In the genomic region with DNA sequence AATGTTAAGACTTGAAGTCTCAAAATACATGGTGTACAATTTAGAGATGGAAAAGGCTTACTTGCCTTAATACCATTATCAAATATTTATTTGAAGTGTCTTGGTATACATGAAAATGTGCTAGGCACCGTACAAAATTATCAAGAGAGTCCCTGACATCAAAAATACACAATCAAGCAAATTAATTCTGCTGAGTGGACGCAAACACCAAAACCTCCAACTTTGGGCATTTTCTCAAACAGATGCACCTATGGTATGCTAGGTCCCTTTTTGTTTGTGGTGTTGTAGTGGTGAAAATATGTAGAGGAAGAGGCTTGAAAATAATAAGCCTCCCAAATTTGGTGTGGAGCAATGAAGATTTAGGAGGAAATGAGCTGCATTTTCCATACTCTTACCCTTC, we compare ENCODE assay signal across 21 cellular contexts. TPM values are rescaled to one million over a fixed set of nuclear protein-coding genes. Genes with fewer than 3 reads are reported as not detected.
A peak's percentile ranks its signal among the peaks of the same experiment; 100 is the strongest.
DNase-seq lines count a peak whose midpoint lies in the region; ATAC-seq and TF ChIP-seq lines count a peak whose summit lies in the region.
"Had no signal": no experiment of that assay in that cellular context is flagged by ENCODE, and none has a peak within 500 bp of the region (broad histone marks: within the 10 kb centered on the region; RNA-seq: fewer than 3 reads in every experiment).

No MANE protein-coding gene starts in this region.

- no peak overlapping the region for H3K9ac ChIP-seq in IMR-90 (ENCODE audit: low read depth, low read length)
- H3K9ac ChIP-seq: BLaER1 had no signal

- no peaks in the 10 kb centered on the region for H3K27me3 Mint-ChIP-seq in activated CD8-positive, alpha-beta T cell treated with anti-CD3 and anti-CD28 coated beads for 36 hours
- no peaks in the 10 kb centered on the region for H3K27me3 Mint-ChIP-seq in activated CD8-positive, alpha-beta T cell treated with anti-CD3 and anti-CD28 coated beads, Interleukin-2, amount 10 ng/mL, durations not matched to agents 7 days and 5 days (ENCODE audit: low read depth)
- H3K27me3 Mint-ChIP-seq in natural killer cell (ENCODE audit: low read depth in 2 of 2), result no peaks in the 10 kb centered on the region
- no peaks in the 10 kb centered on the region for H3K27me3 Mint-ChIP-seq in natural killer cell treated with Interleukin-12 subunit alpha and Interleukin-12 subunit beta and Interleukin-15 and Interleukin-18, amount 100 ng/mL, for 72 hours

- no peak overlapping the region for H2BK20ac ChIP-seq in IMR-90 (ENCODE audit: low read depth, low read length)

- no peak overlapping the region for H2BK120ac ChIP-seq in IMR-90 (ENCODE audit: low read depth, low read length)

- H3K9me3 ChIP-seq in IMR-90 (ENCODE audit: control insufficient read depth, insufficient read depth, low read length), result no peaks in the 10 kb centered on the region
- H3K9me3 ChIP-seq: BLaER1 had no signal

- H4K20me1 ChIP-seq in IMR-90 (ENCODE audit: insufficient read depth, low read length), result peaks cover 4% of the 10 kb centered on the region; the same call in 1 of the 2 replicates

- no peak overlapping the region for H4K5ac ChIP-seq in IMR-90 (ENCODE audit: low read depth, low read length)

- no peak overlapping the region for H2AFZ ChIP-seq in IMR-90 (replicated peaks; ENCODE audit: low read length, poor library complexity)

- no peak overlapping the region for H3K14ac ChIP-seq in IMR-90 (replicated peaks; ENCODE audit: low read depth, low read length)

- no peak overlapping the region for H4K91ac ChIP-seq in IMR-90 (ENCODE audit: insufficient read depth, low read depth, low read length)

- H3K18ac ChIP-seq in IMR-90 (ENCODE audit: low read depth, low read length), result no peak overlapping the region

- H3K4me3 Mint-ChIP-seq in activated CD8-positive, alpha-beta T cell treated with anti-CD3 and anti-CD28 coated beads for 36 hours, result no peak overlapping the region
- H3K4me3 Mint-ChIP-seq in activated CD8-positive, alpha-beta T cell treated with anti-CD3 and anti-CD28 coated beads, Interleukin-2, amount 10 ng/mL, durations not matched to agents 7 days and 5 days, result no peak overlapping the region
- H3K4me3 Mint-ChIP-seq in natural killer cell, result no peak overlapping the region
- no peak overlapping the region for H3K4me3 Mint-ChIP-seq in natural killer cell treated with Interleukin-12 subunit alpha and Interleukin-12 subunit beta and Interleukin-15 and Interleukin-18, amount 100 ng/mL, for 72 hours
- H3K4me3 Mint-ChIP-seq: CD14-positive monocyte; CD8-positive, alpha-beta T cell had no signal

- H3K4me1 Mint-ChIP-seq in activated CD8-positive, alpha-beta T cell treated with anti-CD3 and anti-CD28 coated beads for 36 hours (ENCODE audit: low read depth), result peaks cover 44% of the 10 kb centered on the region
- peaks cover 8% of the 10 kb centered on the region for H3K4me1 Mint-ChIP-seq in activated CD8-positive, alpha-beta T cell treated with anti-CD3 and anti-CD28 coated beads, Interleukin-2, amount 10 ng/mL, durations not matched to agents 7 days and 5 days (ENCODE audit: low read depth)
- peaks cover 17 to 32% of the 10 kb centered on the region in 2 donors for H3K4me1 Mint-ChIP-seq in natural killer cell
- peaks cover 19 to 25% of the 10 kb centered on the region in 2 donors for H3K4me1 Mint-ChIP-seq in natural killer cell treated with Interleukin-12 subunit alpha and Interleukin-12 subunit beta and Interleukin-15 and Interleukin-18, amount 100 ng/mL, for 72 hours (ENCODE audit: low read depth in 2 of 2)
- H3K4me1 Mint-ChIP-seq: CD14-positive monocyte had no signal

- H2BK5ac ChIP-seq in IMR-90 (ENCODE audit: low read depth, low read length, poor library complexity, severe bottlenecking), result no peak overlapping the region

- no peak overlapping the region for H3K4ac ChIP-seq in IMR-90 (ENCODE audit: low read depth, low read length)

- H3K23ac ChIP-seq in IMR-90 (ENCODE audit: low read depth, low read length), result no peak overlapping the region

- no peak overlapping the region for H2AK5ac ChIP-seq in IMR-90 (ENCODE audit: low read depth, low read length)

- peaks cover 5% of the 10 kb centered on the region; the same call in 1 of the 2 replicates for H3K36me3 ChIP-seq in IMR-90 (ENCODE audit: control insufficient read depth, insufficient read depth, low read length)

- no peaks in the 10 kb centered on the region for H3K9me3 Mint-ChIP-seq in activated CD8-positive, alpha-beta T cell treated with anti-CD3 and anti-CD28 coated beads for 36 hours
- H3K9me3 Mint-ChIP-seq in activated CD8-positive, alpha-beta T cell treated with anti-CD3 and anti-CD28 coated beads, Interleukin-2, amount 10 ng/mL, durations not matched to agents 7 days and 5 days (ENCODE audit: insufficient read depth), result no peaks in the 10 kb centered on the region
- no peaks in the 10 kb centered on the region for H3K9me3 Mint-ChIP-seq in natural killer cell
- no peaks in the 10 kb centered on the region for H3K9me3 Mint-ChIP-seq in natural killer cell treated with Interleukin-12 subunit alpha and Interleukin-12 subunit beta and Interleukin-15 and Interleukin-18, amount 100 ng/mL, for 72 hours
- H3K9me3 Mint-ChIP-seq: CD14-positive monocyte; CD8-positive, alpha-beta T cell had no signal

- POLR2A ChIA-PET in activated CD8-positive, alpha-beta T cell treated with anti-CD3 and anti-CD28 coated beads for 36 hours (lab: Charles Lee), result no interaction called here
- POLR2A ChIA-PET in activated CD8-positive, alpha-beta T cell treated with anti-CD3 and anti-CD28 coated beads, Interleukin-2, amount 10 ng/mL, durations not matched to agents 7 days and 5 days (lab: Charles Lee), result interaction anchor here (1.5 kb wide), 1 partner anchor 25 kb away, joined by 6 read pairs; a partner anchor contains a TSS
- POLR2A ChIA-PET in IMR-90 (lab: Charles Lee; ENCODE audit: unreplicated experiment), result no interaction called here

- H3K9me1 ChIP-seq in IMR-90 (ENCODE audit: insufficient read depth, low read length), result no peaks in the 10 kb centered on the region

- H3K4me1 ChIP-seq in IMR-90 (ENCODE audit: control insufficient read depth, insufficient read depth, low read length), result no peaks in the 10 kb centered on the region
- H3K4me1 ChIP-seq: BLaER1 had no signal

- H3K56ac ChIP-seq in IMR-90 (ENCODE audit: extremely low read depth, insufficient read depth, low read length), result no peak overlapping the region

- WGBS in IMR-90 (ENCODE audit: extremely low coverage in 2 of 2, insufficient read length in 1 of 2), 2 experiments, result no CpG with 5 or more reads among the region's 2 CpGs

- intact Hi-C loops in activated CD8-positive, alpha-beta T cell treated with anti-CD3 and anti-CD28 coated beads for 36 hours (cut with micrococcal nuclease), result no loop called here
- intact Hi-C loops in natural killer cell (cut with micrococcal nuclease) (no loop called here), IMR-90 (cut with micrococcal nuclease) (no loop called here)

- DNase-seq in activated CD8-positive, alpha-beta T cell treated with anti-CD3 and anti-CD28 coated beads for 36 hours, result no peak
- no peak for DNase-seq in activated CD8-positive, alpha-beta T cell treated with anti-CD3 and anti-CD28 coated beads, Interleukin-2, amount 10 ng/mL, durations not matched to agents 7 days and 5 days
- DNase-seq in natural killer cell, result no peak
- DNase-seq in natural killer cell treated with Interleukin-12 subunit alpha and Interleukin-12 subunit beta and Interleukin-15 and Interleukin-18, amount 100 ng/mL, for 72 hours (ENCODE audit: low spot score), result no peak
- no peak for DNase-seq in IMR-90
- DNase-seq: Calu3; CD8-positive, alpha-beta T cell; DMS 273 treated with DMSO at 0.1 percent for 48 hours; DMS53; DND-41; EL; GOT3; H7; KBM-7 had no signal

- no peak overlapping the region for H3K27ac ChIP-seq in IMR-90 (ENCODE audit: insufficient read depth, low read length)
- H3K27ac ChIP-seq: 22Rv1, BLaER1 had no signal

- TF ChIP-seq RAD21 in IMR-90 (IDR thresholded peaks at IDR 0.05; ENCODE audit: low read length), result no peak

- in situ Hi-C loops in IMR-90 (cut with MboI; ENCODE audit: low sequenced_read_pairs), result no loop called here

- no TSS peak for BruUV-seq in IMR-90 (replicated peaks; lab: Mats Ljungman, UMichigan)

- no peak for TF ChIP-seq CTCF in activated CD8-positive, alpha-beta T cell treated with anti-CD3 and anti-CD28 coated beads for 36 hours (IDR thresholded peaks at IDR 0.05)
- TF ChIP-seq CTCF in natural killer cell (IDR thresholded peaks at IDR 0.05) (no peak), IMR-90 (conservative IDR thresholded peaks at IDR 0.05; ENCODE audit: low read depth, low read length) (no peak)

- peak overlapping the region; percentile 29 for H3K27ac Mint-ChIP-seq in activated CD8-positive, alpha-beta T cell treated with anti-CD3 and anti-CD28 coated beads for 36 hours
- no peak overlapping the region for H3K27ac Mint-ChIP-seq in activated CD8-positive, alpha-beta T cell treated with anti-CD3 and anti-CD28 coated beads, Interleukin-2, amount 10 ng/mL, durations not matched to agents 7 days and 5 days
- peak overlapping the region; percentile 25 to 60 for H3K27ac Mint-ChIP-seq in natural killer cell
- H3K27ac Mint-ChIP-seq in natural killer cell treated with Interleukin-12 subunit alpha and Interleukin-12 subunit beta and Interleukin-15 and Interleukin-18, amount 100 ng/mL, for 72 hours, result no peak overlapping the region
- H3K27ac Mint-ChIP-seq: CD14-positive monocyte had no signal

- no peak overlapping the region for H3K4me2 ChIP-seq in IMR-90 (ENCODE audit: low read depth, low read length)
- H3K4me2 ChIP-seq: BLaER1 had no signal

- H3K79me1 ChIP-seq in IMR-90 (ENCODE audit: low read depth in 1 of 2, low read length in 2 of 2), result peaks cover 20 to 27% of the 10 kb centered on the region in 2 experiments

- no peak overlapping the region for H3K4me3 ChIP-seq in IMR-90 (ENCODE audit: insufficient read depth, low read depth, low read length)
- H3K4me3 ChIP-seq: BLaER1, GM12878 had no signal

- peaks cover 41% of the 10 kb centered on the region for H3K36me3 Mint-ChIP-seq in activated CD8-positive, alpha-beta T cell treated with anti-CD3 and anti-CD28 coated beads for 36 hours (ENCODE audit: low read depth)
- H3K36me3 Mint-ChIP-seq in activated CD8-positive, alpha-beta T cell treated with anti-CD3 and anti-CD28 coated beads, Interleukin-2, amount 10 ng/mL, durations not matched to agents 7 days and 5 days (ENCODE audit: low read depth), result peaks cover 39% of the 10 kb centered on the region
- peaks cover 8% of the 10 kb centered on the region for H3K36me3 Mint-ChIP-seq in natural killer cell
- H3K36me3 Mint-ChIP-seq in natural killer cell treated with Interleukin-12 subunit alpha and Interleukin-12 subunit beta and Interleukin-15 and Interleukin-18, amount 100 ng/mL, for 72 hours, result peaks cover 10% of the 10 kb centered on the region

- H2BK15ac ChIP-seq in IMR-90 (ENCODE audit: low read depth, low read length), result no peak overlapping the region

- no peak for TF ChIP-seq POLR2A in IMR-90 (IDR thresholded peaks at IDR 0.05; ENCODE audit: low read depth, low read length)

- dilution Hi-C loops in IMR-90 (cut with HindIII; ENCODE audit: low sequenced_read_pairs, unreplicated experiment), result no loop called here

- CTCF ChIA-PET in activated CD8-positive, alpha-beta T cell treated with anti-CD3 and anti-CD28 coated beads for 36 hours (lab: Charles Lee), result interaction anchor here (1.0 to 6.5 kb wide), 3 partner anchors 11 to 80 kb away, joined by 3 to 50 read pairs (median 4); no protein-coding TSS in a partner anchor
- CTCF ChIA-PET in activated CD8-positive, alpha-beta T cell treated with anti-CD3 and anti-CD28 coated beads, Interleukin-2, amount 10 ng/mL, durations not matched to agents 7 days and 5 days (lab: Charles Lee), result interaction anchor here (1.1 to 2.5 kb wide), 2 partner anchors 19 to 80 kb away, joined by 3 to 12 read pairs; no protein-coding TSS in a partner anchor
- CTCF ChIA-PET in IMR-90 (lab: Yijun Ruan, JAX), result no interaction called here

- ATAC-seq in activated CD8-positive, alpha-beta T cell treated with anti-CD3 and anti-CD28 coated beads for 36 hours, result no peak
- ATAC-seq in activated CD8-positive, alpha-beta T cell treated with anti-CD3 and anti-CD28 coated beads, Interleukin-2, amount 10 ng/mL, durations not matched to agents 7 days and 5 days, result no peak
- no peak for ATAC-seq in natural killer cell
- no peak for ATAC-seq in natural killer cell treated with Interleukin-12 subunit alpha and Interleukin-12 subunit beta and Interleukin-15 and Interleukin-18, amount 100 ng/mL, for 72 hours
- no peak for ATAC-seq in IMR-90 (ENCODE audit: low read depth)
- ATAC-seq in HG03095 (IDR thresholded peaks at IDR 0.05; ENCODE audit: unreplicated experiment), result no peak
- no peak for ATAC-seq in GM18502 (IDR thresholded peaks at IDR 0.05; ENCODE audit: poor library complexity, unreplicated experiment)
- ATAC-seq: CD8-positive, alpha-beta T cell; GM12878; HCT116 had no signal

- no peaks in the 10 kb centered on the region for H3K27me3 ChIP-seq in IMR-90 (ENCODE audit: control insufficient read depth, insufficient read depth, low read length)
- H3K27me3 ChIP-seq: BLaER1 had no signal

- no peak overlapping the region for H2AK9ac ChIP-seq in IMR-90 (replicated peaks; ENCODE audit: low read depth, low read length, poor library complexity)

- H4K8ac ChIP-seq in IMR-90 (ENCODE audit: low read depth in 2 of 2, low read length in 2 of 2), result no peak overlapping the region

RNA-seq across cellular contexts. Expression of a gene that starts 24.8 kb away (rescaled TPM):
- total RNA-seq in activated CD8-positive, alpha-beta T cell treated with anti-CD3 and anti-CD28 coated beads for 36 hours, result 10 to 100 TPM; 29.3 to 31.1 TPM
- total RNA-seq in activated CD8-positive, alpha-beta T cell treated with anti-CD3 and anti-CD28 coated beads, Interleukin-2, amount 10 ng/mL, durations not matched to agents 7 days and 5 days, result 10 to 100 TPM; 40.7 to 43.2 TPM
- total RNA-seq in natural killer cell, result 100 to 1,000 TPM in 2 of 3 donors, 10 to 100 TPM in 1; 93.3 to 107 (median 101) TPM
- total RNA-seq in natural killer cell treated with Interleukin-12 subunit alpha and Interleukin-12 subunit beta and Interleukin-15 and Interleukin-18, amount 100 ng/mL, for 72 hours, result 10 to 100 TPM; 52.8 to 56.3 TPM
- 13.1 and 20.0 TPM in 2 replicates for total RNA-seq in IMR-90 (2012; rRNA removed)
- polyA plus RNA-seq in IMR-90 (2012; rRNA removed), result 6.9 TPM in 2 replicates
- polyA plus RNA-seq in IMR-90 (2012; cell fraction: cytosol; rRNA removed), result 3.5 and 4.1 TPM in 2 replicates
- 18.9 and 19.0 TPM in 2 replicates for polyA plus RNA-seq in IMR-90 (2012; cell fraction: nucleus; rRNA removed; ENCODE audit: low replicate concordance)

Comparison
In these comparisons a context has a peak if more than half of its experiments do, and no peak if none do; other contexts are left out.
1. H3K27ac Mint-ChIP-seq: peak in activated CD8-positive, alpha-beta T cell treated with anti-CD3 and anti-CD28 coated beads for 36 hours (single experiment) and natural killer cell (2 of 2); none in activated CD8-positive, alpha-beta T cell treated with anti-CD3 and anti-CD28 coated beads, Interleukin-2, amount 10 ng/mL, durations not matched to agents 7 days and 5 days (single experiment) and natural killer cell treated with Interleukin-12 subunit alpha and Interleukin-12 subunit beta and Interleukin-15 and Interleukin-18, amount 100 ng/mL, for 72 hours (0 of 2).